In genomic region chr1:36183309-36183856, GRCh38 we compare ENCODE assay signal across 12 cellular contexts. TPM values are rescaled to one million over a fixed set of nuclear protein-coding genes. Genes with fewer than 3 reads are reported as not detected.
DNase-seq lines count a peak whose midpoint lies in the region; ATAC-seq and TF ChIP-seq lines count a peak whose summit lies in the region.
"Had no signal": no experiment of that assay in that cellular context is flagged by ENCODE, and none has a peak within 500 bp of the region (broad histone marks: within the 10 kb centered on the region; RNA-seq: fewer than 3 reads in every experiment).

No MANE protein-coding gene starts in this region.

- no peak for TF ChIP-seq CTCF in hepatocyte (IDR thresholded peaks at IDR 0.05; ENCODE audit: poor library complexity)

- H3K9me2 ChIP-seq in hepatocyte (replicated peaks; ENCODE audit: insufficient read depth): no peaks in the 10 kb centered on the region

- H3K36me3 ChIP-seq in rectal smooth muscle tissue (ENCODE audit: control insufficient read depth, insufficient read depth, low read length) (peaks cover 14% of the 10 kb centered on the region), hepatocyte (replicated peaks; ENCODE audit: insufficient read depth, low read depth) (no peaks in the 10 kb centered on the region)

- H2AFZ ChIP-seq in hepatocyte: no peak overlapping the region

- no peak for ATAC-seq in HG02870 (IDR thresholded peaks at IDR 0.05; ENCODE audit: unreplicated experiment)
- no peak for ATAC-seq in GM21723 (IDR thresholded peaks at IDR 0.05; ENCODE audit: unreplicated experiment)

- H3K4me2 ChIP-seq in hepatocyte: no peak overlapping the region

- peaks cover 16% of the 10 kb centered on the region for H3K4me1 ChIP-seq in rectal smooth muscle tissue (ENCODE audit: control insufficient read depth, insufficient read depth, low read length)
- peaks cover 4% of the 10 kb centered on the region for H3K4me1 ChIP-seq in hepatocyte (ENCODE audit: insufficient read depth)

- H3K4me3 ChIP-seq in rectal smooth muscle tissue (ENCODE audit: low read length) (no peak overlapping the region), hepatocyte (no peak overlapping the region)

- H3K79me2 ChIP-seq in hepatocyte: no peaks in the 10 kb centered on the region

- H3K9ac ChIP-seq in rectal smooth muscle tissue (ENCODE audit: low read length): no peak overlapping the region

- WGBS in hepatocyte (ENCODE audit: low lambda C conversion rate, missing lambda C conversion rate): 81% methylated on average over 2 of the region's 2 CpGs

- H3K27ac ChIP-seq in epithelial cell of prostate (peak overlapping the region; percentile 13), rectal smooth muscle tissue (ENCODE audit: low read depth, low read length) (peak overlapping the region; percentile 86), hepatocyte (no peak overlapping the region)

- no peaks in the 10 kb centered on the region for H3K9me3 ChIP-seq in hepatocyte (ENCODE audit: low read depth)

- peak; percentile 78 for DNase-seq in NCI-H510A treated with DMSO at 0.1 percent for 48 hours (lab: John Stamatoyannopoulos, UW)
- DNase-seq in NCI-H510A (lab: John Stamatoyannopoulos, UW): no peak
- peak; percentile 14 for DNase-seq in SK-N-DZ (ENCODE audit: low spot score)
- no peak for DNase-seq in epithelial cell of prostate (ENCODE audit: low read depth, low spot score)
- no peak for DNase-seq in hepatocyte (ENCODE audit: low spot score)
- DNase-seq: cerebellar nuclear complex, NCI-H1048, retina, RPMI8226 had no signal

- H4K20me1 ChIP-seq in hepatocyte (ENCODE audit: insufficient read depth, poor library complexity, severe bottlenecking): no peaks in the 10 kb centered on the region

- H3K27me3 ChIP-seq in rectal smooth muscle tissue (ENCODE audit: control insufficient read depth, insufficient read depth, low read length) (no peaks in the 10 kb centered on the region), hepatocyte (no peaks in the 10 kb centered on the region)

RNA-seq across cellular contexts. Expression of gene MAP7D1, which starts 27.4 kb away (rescaled TPM):
- 68.3 and 73.9 TPM in 2 replicates for polyA plus RNA-seq in SK-N-DZ (2014; cell fraction: cytosol; rRNA removed)
- polyA plus RNA-seq in SK-N-DZ (2014; cell fraction: nucleus; rRNA removed): 67.3 and 84.8 TPM in 2 replicates
- total RNA-seq in hepatocyte: 46.0 and 48.4 TPM in 2 replicates
- polyA plus RNA-seq in hepatocyte: 84.7 and 97.8 TPM in 2 replicates

RNA-seq across cellular contexts. Expression of gene TRAPPC3, which starts 34.1 kb away (rescaled TPM):
- polyA plus RNA-seq in SK-N-DZ (2014; cell fraction: cytosol; rRNA removed): 83.0 and 86.0 TPM in 2 replicates
- polyA plus RNA-seq in SK-N-DZ (2014; cell fraction: nucleus; rRNA removed): 36.5 and 37.1 TPM in 2 replicates
- 128 and 139 TPM in 2 replicates for total RNA-seq in hepatocyte
- polyA plus RNA-seq in hepatocyte: 131 and 148 TPM in 2 replicates

RNA-seq across cellular contexts. Expression of gene THRAP3, which starts 40.9 kb away (rescaled TPM):
- polyA plus RNA-seq in SK-N-DZ (2014; cell fraction: cytosol; rRNA removed): 48.3 and 49.2 TPM in 2 replicates
- 29.2 and 33.2 TPM in 2 replicates for polyA plus RNA-seq in SK-N-DZ (2014; cell fraction: nucleus; rRNA removed)
- total RNA-seq in hepatocyte: 82.7 and 84.6 TPM in 2 replicates
- 45.8 and 50.0 TPM in 2 replicates for polyA plus RNA-seq in hepatocyte

RNA-seq across cellular contexts. Expression of gene COL8A2, which starts 58.4 kb away (rescaled TPM):
- 0.23 and 0.29 TPM in 2 replicates for polyA plus RNA-seq in SK-N-DZ (2014; cell fraction: cytosol; rRNA removed)
- polyA plus RNA-seq in SK-N-DZ (2014; cell fraction: nucleus; rRNA removed): 0.65 and 1.1 TPM in 2 replicates
- total RNA-seq in hepatocyte: 32.6 and 44.8 TPM in 2 replicates
- 53.7 and 59.4 TPM in 2 replicates for polyA plus RNA-seq in hepatocyte

Comparison
In these comparisons a context has a peak if more than half of its experiments do, and no peak if none do; other contexts are left out.
1. DNase-seq: peak in NCI-H510A treated with DMSO at 0.1 percent for 48 hours (single experiment) and SK-N-DZ (single experiment); none in NCI-H510A (single experiment), epithelial cell of prostate (single experiment) and hepatocyte (single experiment).